19 cellular contexts compared by ENCODE assay signal in the genomic region with DNA sequence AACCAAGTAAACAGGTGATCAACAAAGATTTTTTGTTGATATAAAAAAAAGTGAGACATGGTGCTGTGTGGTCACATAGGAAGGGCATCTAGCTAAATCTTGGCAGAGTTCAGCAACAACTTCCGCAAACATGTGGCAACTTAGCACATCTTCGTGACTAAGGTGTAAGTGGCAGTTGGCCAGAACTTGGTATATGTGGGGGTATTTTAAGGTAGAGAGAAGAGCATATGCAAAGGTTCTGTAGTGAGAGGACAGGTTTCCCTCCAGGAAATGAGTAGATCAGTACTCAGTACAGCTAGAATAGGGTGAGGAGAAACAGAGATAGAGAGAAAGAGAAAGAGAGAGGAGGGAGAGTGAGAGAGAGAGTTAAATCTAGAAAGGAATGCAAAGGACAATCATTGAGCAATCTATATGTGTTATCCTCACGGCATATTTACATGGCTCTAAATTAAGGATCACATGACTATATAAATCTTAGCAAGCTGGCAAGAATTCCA.
A peak's percentile ranks its signal among the peaks of the same experiment; 100 is the strongest.
DNase-seq lines count a peak whose midpoint lies in the region; ATAC-seq and TF ChIP-seq lines count a peak whose summit lies in the region.
"Had no signal": no experiment of that assay in that cellular context is flagged by ENCODE, and none has a peak within 500 bp of the region (broad histone marks: within the 10 kb centered on the region; RNA-seq: fewer than 3 reads in every experiment).

No MANE protein-coding gene starts in this region.

- H3K27me3 Mint-ChIP-seq in Caco-2 (ENCODE audit: insufficient read depth, unreplicated experiment) = no peaks in the 10 kb centered on the region

- CTCF ChIA-PET in HCT116 (lab: Charles Lee) (no interaction called here), Caco-2 (lab: Charles Lee) (no interaction called here)

- H2AFZ ChIP-seq in ACC112 (ENCODE audit: low read length, unreplicated experiment) (no peak overlapping the region), HCT116 (ENCODE audit: low read depth, low read length, poor library complexity, severe bottlenecking) (no peak overlapping the region)

- intact Hi-C loops in HCT116 (cut with micrococcal nuclease) (no loop called here), posterior vena cava (cut with DNase I) (no loop called here), lower lobe of right lung (cut with DNase I) (no loop called here), Caco-2 (cut with micrococcal nuclease; ENCODE audit: unreplicated experiment) (no loop called here)

- H3K36me3 ChIP-seq in ACC112 (ENCODE audit: insufficient read depth, low read length) = no peaks in the 10 kb centered on the region
- peaks cover 0 to 9% of the 10 kb centered on the region in 2 experiments; a peak in 1 of 4 replicates for H3K36me3 ChIP-seq in HCT116 (ENCODE audit: control insufficient read depth in 1 of 2, insufficient read depth in 2 of 2, low read length in 2 of 2)
- H3K36me3 ChIP-seq in RWPE2 (ENCODE audit: low read depth) = no peaks in the 10 kb centered on the region
- no peaks in the 10 kb centered on the region for H3K36me3 ChIP-seq in lower lobe of right lung
- H3K36me3 ChIP-seq in Caco-2 (ENCODE audit: control insufficient read depth, insufficient read depth, low read length) = no peaks in the 10 kb centered on the region
- H3K36me3 ChIP-seq: cardiac muscle cell, neutrophil, vagina had no signal

- H3K4me2 ChIP-seq in HCT116 (ENCODE audit: low read length) = no peak overlapping the region

- H3K36me3 Mint-ChIP-seq in Caco-2 (ENCODE audit: insufficient read depth, unreplicated experiment) = no peaks in the 10 kb centered on the region
- H3K36me3 Mint-ChIP-seq: activated CD4-positive, alpha-beta memory T cell treated with anti-CD3 and anti-CD28 coated beads for 36 hours; CD14-positive monocyte had no signal

- BruUV-seq in HCT116 (replicated peaks; lab: Mats Ljungman, UMichigan) (no TSS peak), Caco-2 (replicated peaks; lab: Mats Ljungman, UMichigan) (no TSS peak)

- H3K27me3 ChIP-seq in ACC112 (ENCODE audit: insufficient read depth, low read length) (no peaks in the 10 kb centered on the region), HCT116 (ENCODE audit: insufficient read depth, low read length) (no peaks in the 10 kb centered on the region), RWPE2 (ENCODE audit: insufficient read depth, poor library complexity, severe bottlenecking) (no peaks in the 10 kb centered on the region), lower lobe of right lung (ENCODE audit: low read depth) (peaks cover 22% of the 10 kb centered on the region), Caco-2 (replicated peaks; ENCODE audit: control insufficient read depth, insufficient read depth, low read length) (no peaks in the 10 kb centered on the region)
- H3K27me3 ChIP-seq: cardiac muscle cell, vagina had no signal

- no peak overlapping the region for H3K4me3 Mint-ChIP-seq in Caco-2 (ENCODE audit: unreplicated experiment)
- H3K4me3 Mint-ChIP-seq: activated CD4-positive, alpha-beta memory T cell treated with anti-CD3 and anti-CD28 coated beads for 36 hours; activated naive CD8-positive, alpha-beta T cell treated with anti-CD3 and anti-CD28 coated beads, Interleukin-2, amount 50 U/mL, for 24 hours; CD14-positive monocyte had no signal

- H3K4me1 Mint-ChIP-seq in Caco-2 (ENCODE audit: low read depth, unreplicated experiment) = peaks cover 7% of the 10 kb centered on the region
- H3K4me1 Mint-ChIP-seq: activated naive CD8-positive, alpha-beta T cell treated with anti-CD3 and anti-CD28 coated beads, Interleukin-2, amount 50 U/mL, for 24 hours; CD14-positive monocyte had no signal

- no peak for TF ChIP-seq RAD21 in HCT116 (IDR thresholded peaks at IDR 0.05; ENCODE audit: low read depth)

- H3K9me2 ChIP-seq in HCT116 (ENCODE audit: insufficient read depth) = no peaks in the 10 kb centered on the region

- H3K27ac Mint-ChIP-seq in Caco-2 (ENCODE audit: unreplicated experiment) = no peak overlapping the region
- H3K27ac Mint-ChIP-seq: activated CD4-positive, alpha-beta memory T cell treated with anti-CD3 and anti-CD28 coated beads for 36 hours; activated naive CD8-positive, alpha-beta T cell treated with anti-CD3 and anti-CD28 coated beads, Interleukin-2, amount 50 U/mL, for 24 hours; CD14-positive monocyte had no signal

- H3K9me3 ChIP-seq in HCT116 (ENCODE audit: control insufficient read depth in 1 of 2, insufficient read depth in 1 of 2, low read depth in 1 of 2, low read length in 2 of 2) = no peaks in the 10 kb centered on the region
- no peaks in the 10 kb centered on the region for H3K9me3 ChIP-seq in RWPE2 (ENCODE audit: severe bottlenecking)
- H3K9me3 ChIP-seq in lower lobe of right lung = no peaks in the 10 kb centered on the region
- no peaks in the 10 kb centered on the region for H3K9me3 ChIP-seq in Caco-2
- H3K9me3 ChIP-seq: neutrophil, vagina had no signal

- H3K79me2 ChIP-seq in ACC112 (ENCODE audit: control insufficient read depth, insufficient read depth, low read length, unreplicated experiment) (no peaks in the 10 kb centered on the region), HCT116 (ENCODE audit: insufficient read depth, low read length) (no peaks in the 10 kb centered on the region)

- H3K4me3 ChIP-seq in ACC112 (ENCODE audit: low read depth, low read length) = no peak overlapping the region
- H3K4me3 ChIP-seq in HCT116 (replicated peaks in 1 of 2; ENCODE audit: low read depth in 1 of 2, low read length in 2 of 2) = no peak overlapping the region
- H3K4me3 ChIP-seq in RWPE2 (ENCODE audit: severe bottlenecking) = no peak overlapping the region
- no peak overlapping the region for H3K4me3 ChIP-seq in fibroblast of pulmonary artery (replicated peaks; ENCODE audit: low read depth, low read length)
- H3K4me3 ChIP-seq in lower lobe of right lung = no peak overlapping the region
- no peak overlapping the region for H3K4me3 ChIP-seq in Caco-2 (ENCODE audit: low read depth, low read length)
- H3K4me3 ChIP-seq: cardiac muscle cell, vagina had no signal

- peak; percentile 14 for TF ChIP-seq POLR2A in HCT116 (IDR thresholded peaks at IDR 0.05; ENCODE audit: borderline replicate concordance, extremely low read depth, insufficient read depth, insufficient read length)

- H3K27ac ChIP-seq in ACC112 (ENCODE audit: low read depth, low read length) (peak overlapping the region; percentile 41; the same call in 1 of the 2 replicates), HCT116 (ENCODE audit: low read depth, low read length) (no peak overlapping the region), RWPE2 (ENCODE audit: poor library complexity, severe bottlenecking) (peak overlapping the region; percentile 89), lower lobe of right lung (no peak overlapping the region)
- H3K27ac ChIP-seq: cardiac muscle cell, neutrophil, vagina had no signal

- no peak overlapping the region for H3K9ac ChIP-seq in HCT116 (ENCODE audit: low read length)

- H4K20me1 ChIP-seq in HCT116 (ENCODE audit: insufficient read depth) = no peaks in the 10 kb centered on the region

- TF ChIP-seq CTCF in HCT116 (IDR thresholded peaks at IDR 0.05 in 2 of 3, conservative IDR thresholded peaks at IDR 0.05 in 1 of 3; ENCODE audit: borderline replicate concordance in 1 of 3, insufficient read depth in 1 of 3, low read depth in 2 of 3, low read length in 2 of 3) (no peak), RWPE2 (IDR thresholded peaks at IDR 0.05; ENCODE audit: poor library complexity, severe bottlenecking) (no peak), fibroblast of pulmonary artery (IDR thresholded peaks at IDR 0.05; ENCODE audit: low read length, missing control alignments) (no peak), lower lobe of right lung (IDR thresholded peaks at IDR 0.05) (no peak), Caco-2 (IDR thresholded peaks at IDR 0.05; ENCODE audit: insufficient read depth in 1 of 2, low read depth in 1 of 2, low read length in 1 of 2, severe bottlenecking in 1 of 2, unreplicated experiment in 1 of 2) (no peak)

- RAD21 ChIA-PET in HCT116 (lab: Charles Lee; ENCODE audit: low non-redundant PET in 1 of 2, low total read pairs in 2 of 2, uncharacterized antibody in 2 of 2, unreplicated experiment in 2 of 2) = no interaction called here

- no peak for ATAC-seq in HCT116
- peak; percentile 92 for ATAC-seq in RWPE2 (ENCODE audit: low read depth)
- no peak for ATAC-seq in lower lobe of right lung
- ATAC-seq: activated naive CD8-positive, alpha-beta T cell treated with anti-CD3 and anti-CD28 coated beads, Interleukin-2, amount 50 U/mL, for 24 hours had no signal

- POLR2A ChIA-PET in HCT116 (lab: Charles Lee) (no interaction called here), Caco-2 (lab: Charles Lee) (no interaction called here)

- H3K9me3 Mint-ChIP-seq in Caco-2 (ENCODE audit: unreplicated experiment) = no peaks in the 10 kb centered on the region
- H3K9me3 Mint-ChIP-seq: activated CD4-positive, alpha-beta memory T cell treated with anti-CD3 and anti-CD28 coated beads for 36 hours; activated naive CD8-positive, alpha-beta T cell treated with anti-CD3 and anti-CD28 coated beads, Interleukin-2, amount 50 U/mL, for 24 hours; CD14-positive monocyte had no signal

- H3K4me1 ChIP-seq in ACC112 (ENCODE audit: control insufficient read depth, insufficient read depth, low read length, unreplicated experiment) (peaks cover 28% of the 10 kb centered on the region), HCT116 (ENCODE audit: control insufficient read depth in 1 of 2, insufficient read depth in 2 of 2, low read length in 2 of 2) (peaks cover 29 to 50% of the 10 kb centered on the region in 2 experiments), RWPE2 (ENCODE audit: insufficient read depth, poor library complexity, severe bottlenecking) (peaks cover 26% of the 10 kb centered on the region), lower lobe of right lung (peaks cover under 1% of the 10 kb centered on the region), Caco-2 (no peaks in the 10 kb centered on the region)

- DNase-seq in HCT116 (ENCODE audit: low read depth, low spot score) (no peak), RWPE2 (ENCODE audit: low spot score) (peak; percentile 88), fibroblast of pulmonary artery (ENCODE audit: low read depth) (peak; percentile 60), posterior vena cava (ENCODE audit: low spot score) (no peak), lower lobe of right lung (no peak), T-helper 1 cell (no peak), Caco-2 (no peak)
- DNase-seq: ACHN; activated CD4-positive, alpha-beta memory T cell treated with anti-CD3 and anti-CD28 coated beads for 36 hours; activated effector memory CD4-positive, alpha-beta T cell treated with Interleukin-2 at 50 U/mL for 16 hours; activated naive CD8-positive, alpha-beta T cell treated with anti-CD3 and anti-CD28 coated beads, Interleukin-2, amount 50 U/mL, for 24 hours; foreskin fibroblast; H7; hippocampal formation had no signal

TF ChIP-seq in HCT116, 20 proteins besides CTCF, POLR2A, EP300 and RAD21:
- TF ChIP-seq ELF1 (IDR thresholded peaks at IDR 0.05; ENCODE audit: borderline replicate concordance, low read depth) = no peak
- peak; percentile 44 for TF ChIP-seq TCF7L2 (IDR thresholded peaks at IDR 0.05; ENCODE audit: borderline replicate concordance, extremely low read depth, insufficient read depth, insufficient read length)
- TF ChIP-seq, protein P1, sequence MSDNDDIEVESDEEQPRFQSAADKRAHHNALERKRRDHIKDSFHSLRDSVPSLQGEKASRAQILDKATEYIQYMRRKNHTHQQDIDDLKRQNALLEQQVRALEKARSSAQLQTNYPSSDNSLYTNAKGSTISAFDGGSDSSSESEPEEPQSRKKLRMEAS (IDR thresholded peaks at IDR 0.05) = no peak
- no peak for TF ChIP-seq CBX3 (IDR thresholded peaks at IDR 0.05; ENCODE audit: low read depth)
TF ChIP-seq in HCT116: peak in this region for 1.

Comparison
In these comparisons a context has a peak if more than half of its experiments do, and no peak if none do; other contexts are left out.
1. H3K27ac ChIP-seq: peak in ACC112 (single experiment) and RWPE2 (single experiment); none in HCT116 (single experiment) and lower lobe of right lung (single experiment).
2. DNase-seq: peak in RWPE2 (single experiment) and fibroblast of pulmonary artery (single experiment); none in HCT116 (single experiment), posterior vena cava (single experiment), lower lobe of right lung (single experiment), T-helper 1 cell (0 of 5) and Caco-2 (0 of 2).